ENCODE assay signal across 8 cellular contexts in the genomic region with DNA sequence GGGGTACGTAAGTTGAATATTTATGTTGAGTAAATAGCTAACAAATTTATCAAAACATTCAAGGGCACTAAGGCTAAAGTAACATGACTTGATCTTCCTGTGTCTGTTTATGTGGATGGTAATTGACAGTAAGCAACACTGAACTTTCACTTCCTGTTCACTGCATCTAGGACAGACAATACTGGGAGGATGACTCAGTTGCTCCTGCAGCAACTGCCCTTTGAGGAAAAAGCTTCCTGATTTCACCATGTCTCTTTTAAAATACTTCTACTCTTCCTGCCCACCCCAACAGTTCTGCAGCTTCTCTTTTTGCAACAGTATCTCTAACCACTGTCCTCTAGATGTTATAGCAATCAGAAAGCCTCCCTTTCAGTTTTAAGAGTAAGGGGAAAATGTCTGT.
DNase-seq lines count a peak whose midpoint lies in the region; ATAC-seq and TF ChIP-seq lines count a peak whose summit lies in the region.

No MANE protein-coding gene starts in this region.

- H3K27ac ChIP-seq in neuronal stem cell (replicated peaks; ENCODE audit: low read length), result no peak overlapping the region

- peak overlapping the region; percentile 60 for H3K4me3 Mint-ChIP-seq in dendritic cell treated with granulocyte-macrophage colony-stimulating factor and Interleukin-4, amounts not matched to agents 40 ng/mL and 50 ng/mL, for 4 days

- peak overlapping the region; percentile 84 for H3K27ac Mint-ChIP-seq in dendritic cell treated with granulocyte-macrophage colony-stimulating factor and Interleukin-4, amounts not matched to agents 40 ng/mL and 50 ng/mL, for 4 days

- H3K4me1 ChIP-seq in neuronal stem cell (ENCODE audit: control insufficient read depth in 2 of 2, insufficient read depth in 1 of 2, low read depth in 1 of 2, low read length in 2 of 2), result peaks cover 0 to 3% of the 10 kb centered on the region in 2 donors

- no peak overlapping the region for H2BK12ac ChIP-seq in neuronal stem cell (ENCODE audit: low read length)

- in situ Hi-C loops in KBM-7 (cut with MboI; ENCODE audit: low pct_unique_long_range_greater_than_20kb, low sequenced_read_pairs), result no loop called here

- no peak overlapping the region for H3K23ac ChIP-seq in neuronal stem cell (ENCODE audit: low read depth, low read length, poor library complexity)

- H3K4ac ChIP-seq in neuronal stem cell (ENCODE audit: low read length), result no peak overlapping the region

- H4K91ac ChIP-seq in neuronal stem cell (ENCODE audit: low read depth, low read length, poor library complexity), result no peak overlapping the region

- no peaks in the 10 kb centered on the region for H3K79me1 ChIP-seq in neuronal stem cell (ENCODE audit: low read depth, low read length)

- peaks cover 30% of the 10 kb centered on the region for H3K4me1 Mint-ChIP-seq in dendritic cell treated with granulocyte-macrophage colony-stimulating factor and Interleukin-4, amounts not matched to agents 40 ng/mL and 50 ng/mL, for 4 days (ENCODE audit: low read depth)

- no peak overlapping the region for H3K9ac ChIP-seq in neuronal stem cell (ENCODE audit: low read depth, low read length, poor library complexity)

- H3K36me3 ChIP-seq in neuronal stem cell (replicated peaks in 1 of 2; ENCODE audit: control insufficient read depth in 2 of 2, insufficient read depth in 2 of 2, low read length in 2 of 2), result no peaks in the 10 kb centered on the region

- no peaks in the 10 kb centered on the region for H3K27me3 Mint-ChIP-seq in dendritic cell treated with granulocyte-macrophage colony-stimulating factor and Interleukin-4, amounts not matched to agents 40 ng/mL and 50 ng/mL, for 4 days

- peak overlapping the region; percentile 71 for H2AFZ ChIP-seq in neuronal stem cell (ENCODE audit: low read length)

- H2AK5ac ChIP-seq in neuronal stem cell (ENCODE audit: low read depth, low read length), result no peak overlapping the region

- peaks cover 7% of the 10 kb centered on the region for H3K36me3 Mint-ChIP-seq in dendritic cell treated with granulocyte-macrophage colony-stimulating factor and Interleukin-4, amounts not matched to agents 40 ng/mL and 50 ng/mL, for 4 days (ENCODE audit: low read depth)

- H2BK5ac ChIP-seq in neuronal stem cell (ENCODE audit: low read length), result no peak overlapping the region

- DNase-seq in AG08395 (ENCODE audit: low spot score) (peak; percentile 38), KBM-7 (peak; percentile 90), neuronal stem cell (ENCODE audit: low spot score) (no peak), NCI-H1092 (lab: John Stamatoyannopoulos, UW) (no peak), omental fat pad (ENCODE audit: low spot score) (no peak), NCI-H774 (lab: John Stamatoyannopoulos, UW) (no peak)

- H3K9me3 ChIP-seq in neuronal stem cell (replicated peaks in 1 of 2; ENCODE audit: control insufficient read depth in 2 of 2, insufficient read depth in 1 of 2, low read depth in 1 of 2, low read length in 2 of 2), result no peaks in the 10 kb centered on the region

- no peak overlapping the region for H4K8ac ChIP-seq in neuronal stem cell (ENCODE audit: low read depth, low read length)

- H2BK15ac ChIP-seq in neuronal stem cell (ENCODE audit: low read length), result no peak overlapping the region

- H3K4me3 ChIP-seq in neuronal stem cell (ENCODE audit: low read length in 2 of 2), result no peak overlapping the region

- no peak overlapping the region for H3K18ac ChIP-seq in neuronal stem cell (ENCODE audit: low read length)

- H3K4me2 ChIP-seq in neuronal stem cell (ENCODE audit: insufficient read depth, low read length, poor library complexity, severe bottlenecking), result no peak overlapping the region

- no CpG with 5 or more reads among the region's 1 CpG for WGBS in neuronal stem cell (ENCODE audit: extremely low coverage in 2 of 2, insufficient read length in 2 of 2, insufficient replicate concordance in 1 of 2), 2 donors

- TF ChIP-seq CTCF in omental fat pad (IDR thresholded peaks at IDR 0.05), result no peak

- H3K9me3 Mint-ChIP-seq in dendritic cell treated with granulocyte-macrophage colony-stimulating factor and Interleukin-4, amounts not matched to agents 40 ng/mL and 50 ng/mL, for 4 days, result peaks cover 28% of the 10 kb centered on the region

- H3K27me3 ChIP-seq in neuronal stem cell (ENCODE audit: control insufficient read depth in 3 of 3, insufficient read depth in 3 of 3, low read depth in 1 of 3, low read length in 3 of 3), result no peaks in the 10 kb centered on the region

- no peak overlapping the region for H3K14ac ChIP-seq in neuronal stem cell (ENCODE audit: low read length)

- ATAC-seq in GM19467 (IDR thresholded peaks at IDR 0.05; ENCODE audit: unreplicated experiment), result peak; percentile 65
- no peak for ATAC-seq in omental fat pad (ENCODE audit: low FRiP score)

- intact Hi-C loops in dendritic cell treated with granulocyte-macrophage colony-stimulating factor and Interleukin-4, amounts not matched to agents 40 ng/mL and 50 ng/mL, for 4 days (cut with micrococcal nuclease), result loop anchor here (5.0 kb wide), 1 partner anchor 34 kb away; no protein-coding TSS in a partner anchor

- no peak overlapping the region for H2BK120ac ChIP-seq in neuronal stem cell (ENCODE audit: low read depth, low read length)

Comparison
In these comparisons a context has a peak if more than half of its experiments do, and no peak if none do; other contexts are left out.
1. DNase-seq: peak in AG08395 (single experiment) and KBM-7 (single experiment); none in neuronal stem cell (single experiment), NCI-H1092 (single experiment), omental fat pad (single experiment) and NCI-H774 (single experiment).